9 cellular contexts compared by ENCODE assay signal in the genomic region with DNA sequence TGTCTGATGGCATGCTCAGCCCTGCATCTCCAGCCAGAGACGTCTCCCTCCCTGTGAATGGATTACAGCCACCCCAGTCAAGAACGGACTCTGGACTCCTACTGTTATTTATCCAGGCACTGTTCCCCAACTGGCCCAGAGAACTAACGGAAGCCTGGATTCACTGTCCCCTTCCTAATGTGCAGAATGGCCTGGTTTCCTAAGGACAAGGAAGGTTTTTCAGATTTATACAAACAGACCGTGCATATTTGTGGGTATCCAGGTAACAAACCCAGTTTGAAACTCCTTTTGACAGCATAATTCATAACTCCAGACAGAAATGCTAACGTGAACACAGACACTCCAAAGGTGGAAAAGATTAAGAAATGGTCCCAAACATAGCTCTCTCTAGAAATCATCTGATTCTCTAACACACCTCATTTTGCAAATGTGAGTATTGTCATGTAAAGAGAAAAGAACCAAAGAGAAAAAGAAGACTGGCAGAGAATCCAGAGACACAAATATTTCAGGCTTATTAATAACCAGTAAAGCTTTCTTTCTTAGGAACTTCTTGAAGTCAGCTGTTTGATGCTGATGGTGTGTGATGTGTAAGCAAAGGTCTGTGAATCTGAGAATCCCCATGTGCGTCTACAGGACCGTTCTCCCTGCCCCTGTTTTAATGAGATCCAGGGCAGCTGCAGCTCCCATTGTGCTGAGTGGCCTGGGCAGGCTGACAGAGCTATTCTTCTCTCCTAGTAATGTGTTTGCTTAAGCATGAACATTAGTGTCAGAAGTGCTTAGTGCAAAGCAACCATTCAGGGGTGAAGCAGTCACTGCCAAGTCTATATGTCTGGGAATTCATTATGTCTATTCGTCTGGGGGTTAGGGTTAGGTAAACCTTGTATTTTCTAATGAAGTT.
A peak's percentile ranks its signal among the peaks of the same experiment; 100 is the strongest.
DNase-seq lines count a peak whose midpoint lies in the region; ATAC-seq and TF ChIP-seq lines count a peak whose summit lies in the region.
"Had no signal": no experiment of that assay in that cellular context is flagged by ENCODE, and none has a peak within 500 bp of the region (broad histone marks: within the 10 kb centered on the region; RNA-seq: fewer than 3 reads in every experiment).

No MANE protein-coding gene starts in this region.

- H3K4me3 Mint-ChIP-seq in neural crest cell: peak overlapping the region; percentile 61

- H3K36me3 ChIP-seq in endocrine pancreas (ENCODE audit: control insufficient read depth, insufficient read depth, low read length) (no peaks in the 10 kb centered on the region), tibial artery (no peaks in the 10 kb centered on the region)
- no peaks in the 10 kb centered on the region for H3K36me3 ChIP-seq in effector memory CD4-positive, alpha-beta T cell (ENCODE audit: control insufficient read depth, insufficient read depth, low read length)
- H3K36me3 ChIP-seq: WERI-Rb-1 had no signal

- H3K27me3 Mint-ChIP-seq in neural crest cell (ENCODE audit: low read depth): peaks cover 50% of the 10 kb centered on the region

- H3K9ac ChIP-seq in endocrine pancreas (ENCODE audit: control insufficient read depth, insufficient read depth, low read length): no peak overlapping the region

- no peak overlapping the region for H3K27ac Mint-ChIP-seq in neural crest cell (ENCODE audit: unreplicated experiment)

- intact Hi-C loops in tibial artery (cut with DNase I; ENCODE audit: low total_unique reads): no loop called here

- H3K27ac ChIP-seq in effector memory CD4-positive, alpha-beta T cell (ENCODE audit: insufficient read depth, low read length, poor library complexity, severe bottlenecking): no peak overlapping the region
- no peak overlapping the region for H3K27ac ChIP-seq in tibial artery
- H3K27ac ChIP-seq: WERI-Rb-1 had no signal

- DNase-seq in DMS53 treated with DMSO at 0.1 percent for 48 hours (lab: John Stamatoyannopoulos, UW; ENCODE audit: unreplicated experiment) (peak; percentile 74), NCI-H2196 treated with DMSO at 0.1 percent for 48 hours (lab: John Stamatoyannopoulos, UW; ENCODE audit: unreplicated experiment) (peak; percentile 92), neural crest cell (ENCODE audit: low read depth, low spot score) (no peak), H4 (ENCODE audit: low spot score) (no peak), tibial artery (no peak)
- DNase-seq in effector memory CD4-positive, alpha-beta T cell: no peak
- DNase-seq: WERI-Rb-1 had no signal

- no peak for ATAC-seq in HG03439 (IDR thresholded peaks at IDR 0.05; ENCODE audit: unreplicated experiment)

- H3K4me1 ChIP-seq in endocrine pancreas (ENCODE audit: control insufficient read depth, insufficient read depth, low read length): peaks cover 16% of the 10 kb centered on the region
- H3K4me1 ChIP-seq in effector memory CD4-positive, alpha-beta T cell (ENCODE audit: control insufficient read depth, insufficient read depth, low read length, poor library complexity, severe bottlenecking): no peaks in the 10 kb centered on the region
- peaks cover 0 to 19% (median 6%) of the 10 kb centered on the region in 4 donors for H3K4me1 ChIP-seq in tibial artery

- no peak for TF ChIP-seq CTCF in neural crest cell (conservative IDR thresholded peaks at IDR 0.05)
- TF ChIP-seq CTCF in tibial artery (IDR thresholded peaks at IDR 0.05): no peak

- H3K36me3 Mint-ChIP-seq in neural crest cell (ENCODE audit: low read depth): no peaks in the 10 kb centered on the region

- H3K27me3 ChIP-seq in endocrine pancreas (ENCODE audit: control insufficient read depth, insufficient read depth, low read length) (no peaks in the 10 kb centered on the region), tibial artery (no peaks in the 10 kb centered on the region)
- H3K27me3 ChIP-seq in effector memory CD4-positive, alpha-beta T cell (replicated peaks; ENCODE audit: control insufficient read depth, insufficient read depth, low read length, poor library complexity, severe bottlenecking): no peaks in the 10 kb centered on the region

- H3K4me1 Mint-ChIP-seq in neural crest cell: peaks cover 36% of the 10 kb centered on the region

- H3K9me3 Mint-ChIP-seq in neural crest cell: no peaks in the 10 kb centered on the region

- H3K4me3 ChIP-seq in endocrine pancreas (ENCODE audit: control insufficient read depth, insufficient read depth, low read length) (peak overlapping the region; percentile 22), tibial artery (no peak overlapping the region)
- H3K4me3 ChIP-seq in effector memory CD4-positive, alpha-beta T cell (ENCODE audit: insufficient read depth, low read depth, low read length, poor library complexity, severe bottlenecking): no peak overlapping the region

- no peaks in the 10 kb centered on the region for H3K9me3 ChIP-seq in endocrine pancreas (ENCODE audit: control insufficient read depth, low read length)
- no peaks in the 10 kb centered on the region for H3K9me3 ChIP-seq in effector memory CD4-positive, alpha-beta T cell (ENCODE audit: control insufficient read depth, low read length)
- no peaks in the 10 kb centered on the region for H3K9me3 ChIP-seq in tibial artery

Comparison
In these comparisons a context has a peak if more than half of its experiments do, and no peak if none do; other contexts are left out.
1. DNase-seq: peak in DMS53 treated with DMSO at 0.1 percent for 48 hours (single experiment) and NCI-H2196 treated with DMSO at 0.1 percent for 48 hours (single experiment); none in neural crest cell (single experiment), H4 (single experiment), effector memory CD4-positive, alpha-beta T cell (0 of 3) and tibial artery (0 of 2).